19 cellular contexts compared by ENCODE assay signal in genomic region chr4:67152976-67153375, GRCh38.
DNase-seq lines count a peak whose midpoint lies in the region; FAIRE-seq and TF ChIP-seq lines count a peak whose summit lies in the region.
"Had no signal": no experiment of that assay in that cellular context is flagged by ENCODE, and none has a peak within 500 bp of the region (broad histone marks: within the 10 kb centered on the region; RNA-seq: fewer than 3 reads in every experiment).

No MANE protein-coding gene starts in this region.

- POLR2A ChIA-PET in MCF 10A (lab: Yijun Ruan, JAX) = no interaction called here

- H3K4me3 Mint-ChIP-seq in MCF 10A (ENCODE audit: unreplicated experiment) (no peak overlapping the region), mesothelial cell of epicardium (no peak overlapping the region)
- H3K4me3 Mint-ChIP-seq: CD4-positive, alpha-beta memory T cell; T-helper 1 cell treated with Interleukin-12 subunit alpha and Interleukin-12 subunit beta and Interleukin-4 antibody, amounts not matched to agents 30 μg/mL and 1 μg/mL, for 36 hours had no signal

- intact Hi-C loops in MCF 10A (cut with micrococcal nuclease) (no loop called here), breast epithelium (cut with DNase I; ENCODE audit: low total_unique reads) (no loop called here)

- TF ChIP-seq CTCF in MCF 10A (IDR thresholded peaks at IDR 0.05; ENCODE audit: unreplicated experiment) (no peak), breast epithelium (IDR thresholded peaks at IDR 0.05) (no peak), mesothelial cell of epicardium (IDR thresholded peaks at IDR 0.05; ENCODE audit: unreplicated experiment) (no peak)

- BruUV-seq in MCF 10A (replicated peaks; lab: Mats Ljungman, UMichigan) = no TSS peak

- no peaks in the 10 kb centered on the region for H3K27me3 ChIP-seq in breast epithelium
- H3K27me3 ChIP-seq: BE2C had no signal

- H3K9me3 ChIP-seq in breast epithelium = peaks cover 0 to 4% of the 10 kb centered on the region in 2 donors
- H3K9me3 ChIP-seq: BE2C had no signal

- no peak for TF ChIP-seq POLR2A in breast epithelium (IDR thresholded peaks at IDR 0.05)

- H3K9me3 Mint-ChIP-seq in MCF 10A (ENCODE audit: unreplicated experiment) (no peaks in the 10 kb centered on the region), mesothelial cell of epicardium (no peaks in the 10 kb centered on the region)
- H3K9me3 Mint-ChIP-seq: T-helper 1 cell treated with Interleukin-12 subunit alpha and Interleukin-12 subunit beta and Interleukin-4 antibody, amounts not matched to agents 30 μg/mL and 1 μg/mL, for 36 hours had no signal

- H3K4me1 ChIP-seq in breast epithelium = no peaks in the 10 kb centered on the region
- H3K4me1 ChIP-seq: BE2C had no signal

- no peaks in the 10 kb centered on the region for H3K36me3 ChIP-seq in breast epithelium
- H3K36me3 ChIP-seq: BE2C had no signal

- H3K36me3 Mint-ChIP-seq in MCF 10A (ENCODE audit: insufficient read depth, unreplicated experiment) (no peaks in the 10 kb centered on the region), mesothelial cell of epicardium (no peaks in the 10 kb centered on the region)
- H3K36me3 Mint-ChIP-seq: CD4-positive, alpha-beta memory T cell had no signal

- FAIRE-seq in urothelium cell line (lab: Jason Lieb, UNC) = no peak
- FAIRE-seq: D721Med, GM12892 had no signal

- H3K27ac Mint-ChIP-seq in MCF 10A (ENCODE audit: low read depth, unreplicated experiment) = no peak overlapping the region
- H3K27ac Mint-ChIP-seq in mesothelial cell of epicardium = no peak overlapping the region
- H3K27ac Mint-ChIP-seq: CD4-positive, alpha-beta memory T cell; T-helper 1 cell treated with Interleukin-12 subunit alpha and Interleukin-12 subunit beta and Interleukin-4 antibody, amounts not matched to agents 30 μg/mL and 1 μg/mL, for 36 hours had no signal

- H3K4me1 Mint-ChIP-seq in MCF 10A (ENCODE audit: insufficient read depth, unreplicated experiment) (no peaks in the 10 kb centered on the region), mesothelial cell of epicardium (peaks cover 7% of the 10 kb centered on the region)
- H3K4me1 Mint-ChIP-seq: CD4-positive, alpha-beta memory T cell had no signal

- peak; percentile 4 for DNase-seq in DMS79 (lab: John Stamatoyannopoulos, UW)
- no peak for DNase-seq in DMS79 treated with DMSO at 0.1 percent for 48 hours (lab: John Stamatoyannopoulos, UW)
- DNase-seq in MCF 10A (ENCODE audit: unreplicated experiment) = peak; percentile 25
- DNase-seq in breast epithelium (ENCODE audit: low spot score in 2 of 2) = no peak
- peak; percentile 64 for DNase-seq in NCI-H69 (lab: John Stamatoyannopoulos, UW)
- peak; percentile 7 for DNase-seq in urothelium cell line (ENCODE audit: low spot score)
- no peak for DNase-seq in cerebellar nuclear complex (lab: John Stamatoyannopoulos, UW)
- no peak for DNase-seq in mesothelial cell of epicardium (ENCODE audit: low spot score in 2 of 2, unreplicated experiment in 2 of 2)
- DNase-seq: 8988T; BE2C; CD4-positive, alpha-beta memory T cell; Karpas-422; NCI-H1105; NCI-H187; NCI-H446 treated with DMSO at 0.1 percent for 48 hours had no signal

- CTCF ChIA-PET in MCF 10A (lab: Yijun Ruan, JAX) = interaction anchor here (2.2 kb wide), 1 partner anchor 9 kb away, joined by 4 read pairs; no protein-coding TSS in a partner anchor

- H3K27me3 Mint-ChIP-seq in MCF 10A (ENCODE audit: insufficient read depth, unreplicated experiment) (no peaks in the 10 kb centered on the region), mesothelial cell of epicardium (ENCODE audit: low read depth) (no peaks in the 10 kb centered on the region)
- H3K27me3 Mint-ChIP-seq: CD4-positive, alpha-beta memory T cell had no signal

- no peak overlapping the region for H3K4me3 ChIP-seq in breast epithelium

- H3K27ac ChIP-seq in breast epithelium = no peak overlapping the region
- H3K27ac ChIP-seq: RWPE1 had no signal

Comparison
In these comparisons a context has a peak if more than half of its experiments do, and no peak if none do; other contexts are left out.
1. DNase-seq: peak in DMS79 (single experiment), MCF 10A (single experiment), NCI-H69 (single experiment) and urothelium cell line (single experiment); none in DMS79 treated with DMSO at 0.1 percent for 48 hours (single experiment), breast epithelium (0 of 2), cerebellar nuclear complex (0 of 2) and mesothelial cell of epicardium (0 of 2).